Comparison of ENCODE assay signal across 8 cellular contexts in the genomic region with DNA sequence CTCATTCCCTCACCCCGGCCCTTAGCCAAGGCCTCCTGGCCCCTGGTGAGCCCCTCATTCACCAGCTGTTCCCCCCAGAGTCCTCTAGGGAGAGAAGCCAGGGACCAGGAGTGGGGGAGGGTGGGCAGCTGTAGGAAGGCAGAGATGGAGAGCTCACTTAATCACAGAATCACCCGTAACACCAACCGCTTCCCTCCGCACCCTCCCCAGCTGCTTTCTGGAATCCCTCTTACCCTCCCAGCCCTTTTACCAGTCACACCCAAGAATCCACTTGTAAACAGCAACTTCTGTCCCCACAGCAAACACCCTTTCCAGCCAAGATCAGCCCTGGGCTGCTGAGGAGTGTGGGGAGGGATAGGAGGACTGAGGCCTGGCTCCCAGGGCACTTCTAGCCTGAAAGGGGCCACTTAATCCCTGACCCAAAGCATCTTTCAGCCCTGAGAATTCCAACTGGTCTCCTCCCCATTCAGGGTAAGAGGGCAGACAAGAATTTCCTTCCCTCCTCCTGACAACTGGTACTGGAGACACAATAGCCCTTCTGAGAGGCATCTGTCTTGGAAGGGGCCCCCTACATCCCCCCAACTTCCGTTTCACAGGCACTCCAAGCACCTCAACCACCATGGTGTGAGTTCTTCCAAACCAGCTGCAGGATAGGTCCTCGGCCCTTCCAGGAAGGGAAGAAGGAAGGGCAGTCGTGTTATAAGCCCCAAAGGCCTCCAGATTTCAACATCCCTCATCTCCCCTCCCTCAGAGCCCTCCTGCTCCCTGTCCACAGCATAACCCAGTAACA. TPM values are rescaled to one million over a fixed set of nuclear protein-coding genes. Genes with fewer than 3 reads are reported as not detected.
DNase-seq lines count a peak whose midpoint lies in the region; ATAC-seq and TF ChIP-seq lines count a peak whose summit lies in the region.
"Had no signal": no experiment of that assay in that cellular context is flagged by ENCODE, and none has a peak within 500 bp of the region (broad histone marks: within the 10 kb centered on the region; RNA-seq: fewer than 3 reads in every experiment).

No MANE protein-coding gene starts in this region.

- WGBS in transverse colon (ENCODE audit: low coverage in 1 of 2), 2 donors, result 64% methylated on average over 6 of the region's 7 CpGs; no CpG with 5 or more reads in 1 of the 2 donors

- H3K27ac ChIP-seq in Peyer's patch (peak overlapping the region; percentile 38 to 71 (median 56)), fibroblast of lung (ENCODE audit: insufficient read depth, low read length) (no peak overlapping the region), transverse colon (peak overlapping the region; percentile 59 to 73 (median 68))

- in situ Hi-C loops in transverse colon (cut with MboI; ENCODE audit: low pct_ligation_motif_present in 1 of 4, low pct_unique_long_range_greater_than_20kb in 1 of 4, low sequenced_read_pairs in 3 of 4), result no loop called here

- no peaks in the 10 kb centered on the region for H4K20me1 ChIP-seq in fibroblast of lung (ENCODE audit: control insufficient read depth, extremely low read depth, insufficient read depth, low read length)

- intact Hi-C loops in transverse colon (cut with DNase I; ENCODE audit: low total_unique reads), result no loop called here

- H3K4me3 ChIP-seq in Peyer's patch (no peak overlapping the region), fibroblast of lung (replicated peaks in 1 of 4; ENCODE audit: control extremely low read depth in 1 of 4, insufficient read depth in 1 of 4, low read depth in 3 of 4, low read length in 4 of 4) (no peak overlapping the region), transverse colon (no peak overlapping the region)

- TF ChIP-seq CTCF in Peyer's patch (IDR thresholded peaks at IDR 0.05) (no peak), fibroblast of lung (conservative IDR thresholded peaks at IDR 0.05 in 1 of 2, IDR thresholded peaks at IDR 0.05 in 1 of 2; ENCODE audit: low read depth in 1 of 2, low read length in 2 of 2) (no peak), neural crest cell (conservative IDR thresholded peaks at IDR 0.05) (no peak), transverse colon (IDR thresholded peaks at IDR 0.05) (no peak)

- H3K9me3 Mint-ChIP-seq in neural crest cell, result no peaks in the 10 kb centered on the region

- TF ChIP-seq EP300 in transverse colon (IDR thresholded peaks at IDR 0.05; ENCODE audit: low read depth), result no peak

- no peaks in the 10 kb centered on the region for H3K36me3 Mint-ChIP-seq in neural crest cell (ENCODE audit: low read depth)

- H3K79me2 ChIP-seq in fibroblast of lung (ENCODE audit: control insufficient read depth, insufficient read depth, low read length), result peaks cover 10% of the 10 kb centered on the region

- TF ChIP-seq POLR2A in Peyer's patch (IDR thresholded peaks at IDR 0.05), result no peak
- no peak for TF ChIP-seq POLR2A in transverse colon (IDR thresholded peaks at IDR 0.05)

- H3K4me1 ChIP-seq in Peyer's patch, result peaks cover 0 to 13% (median 0%) of the 10 kb centered on the region in 4 donors
- H3K4me1 ChIP-seq in fibroblast of lung (ENCODE audit: control insufficient read depth, extremely low read depth, insufficient read depth, low read length), result peaks cover 10% of the 10 kb centered on the region
- H3K4me1 ChIP-seq in transverse colon, result peaks cover 5 to 21% (median 11%) of the 10 kb centered on the region in 4 donors

- no peak overlapping the region for H2AFZ ChIP-seq in fibroblast of lung (ENCODE audit: low read length)

- ATAC-seq in HG03520 (IDR thresholded peaks at IDR 0.05; ENCODE audit: unreplicated experiment) (no peak), GM21423 (IDR thresholded peaks at IDR 0.05; ENCODE audit: unreplicated experiment) (no peak), GM21367 (IDR thresholded peaks at IDR 0.05; ENCODE audit: unreplicated experiment) (no peak)

- peak overlapping the region; percentile 27 for H3K9ac ChIP-seq in fibroblast of lung (ENCODE audit: insufficient read depth, low read length)

- H3K36me3 ChIP-seq in Peyer's patch, result peaks cover 0 to 4% (median 0%) of the 10 kb centered on the region in 3 donors
- H3K36me3 ChIP-seq in fibroblast of lung (ENCODE audit: control insufficient read depth, insufficient read depth, low read length), result peaks cover 9% of the 10 kb centered on the region
- no peaks in the 10 kb centered on the region for H3K36me3 ChIP-seq in transverse colon

- DNase-seq in Peyer's patch (no peak), fibroblast of lung (ENCODE audit: low read depth in 2 of 2) (peak; percentile 27 to 36), neural crest cell (ENCODE audit: low read depth, low spot score) (peak; percentile 21), transverse colon (no peak)
- DNase-seq: GF-D8 had no signal

- no peaks in the 10 kb centered on the region for H3K9me3 ChIP-seq in Peyer's patch
- H3K9me3 ChIP-seq in fibroblast of lung (ENCODE audit: control insufficient read depth, insufficient read depth, low read depth, low read length), result no peaks in the 10 kb centered on the region
- H3K9me3 ChIP-seq in transverse colon, result no peaks in the 10 kb centered on the region

- peaks cover 58% of the 10 kb centered on the region for H3K4me1 Mint-ChIP-seq in neural crest cell

- H3K27me3 Mint-ChIP-seq in neural crest cell (ENCODE audit: low read depth), result no peaks in the 10 kb centered on the region

- H3K27ac Mint-ChIP-seq in neural crest cell (ENCODE audit: unreplicated experiment), result peak overlapping the region; percentile 97

- H3K4me2 ChIP-seq in fibroblast of lung (ENCODE audit: extremely low read depth, insufficient read depth, low read length), result no peak overlapping the region

- H3K4me3 Mint-ChIP-seq in neural crest cell, result peak overlapping the region; percentile 60

- H3K27me3 ChIP-seq in Peyer's patch (no peaks in the 10 kb centered on the region), fibroblast of lung (ENCODE audit: control insufficient read depth, insufficient read depth, low read length) (no peaks in the 10 kb centered on the region), transverse colon (no peaks in the 10 kb centered on the region)

RNA-seq across cellular contexts. Expression of a gene that starts 18.6 kb away (rescaled TPM):
- total RNA-seq in Peyer's patch (10 to 100 TPM in 1 of 4 donors, 1 to 10 TPM in 3; 3.3 to 16.5 (median 7.5) TPM), fibroblast of lung (11.6 and 14.2 TPM in 2 replicates), neural crest cell (40.8 and 45.0 TPM in 2 replicates), transverse colon (1 to 10 TPM; 3.4 to 5.1 (median 4.2) TPM)
- polyA plus RNA-seq in fibroblast of lung, result 3.9 TPM in 2 replicates
- polyA plus RNA-seq in fibroblast of lung (2012), result 9.8 and 10.5 TPM in 2 replicates
- 15.0 and 23.4 TPM in 2 replicates for polyA minus RNA-seq in fibroblast of lung (ENCODE audit: low replicate concordance)

RNA-seq across cellular contexts. Expression of a gene that starts 33.3 kb away (rescaled TPM):
- total RNA-seq in Peyer's patch (1 to 10 TPM; 2.3 to 5.2 (median 3.1) TPM), fibroblast of lung (4.5 and 7.2 TPM in 2 replicates), neural crest cell (7.9 and 9.6 TPM in 2 replicates), transverse colon (1 to 10 TPM in 3 of 4 donors, under 1 TPM in 1; 0.20 to 2.4 (median 2.0) TPM)
- polyA plus RNA-seq in fibroblast of lung, result 2.5 and 3.2 TPM in 2 replicates
- 1.8 and 2.1 TPM in 2 replicates for polyA plus RNA-seq in fibroblast of lung (2012)
- polyA minus RNA-seq in fibroblast of lung (ENCODE audit: low replicate concordance), result 0.47 and 1.4 TPM in 2 replicates

Comparison
In these comparisons a context has a peak if more than half of its experiments do, and no peak if none do; other contexts are left out.
1. DNase-seq: peak in fibroblast of lung (2 of 2) and neural crest cell (single experiment); none in Peyer's patch (0 of 3) and transverse colon (single experiment).